26 cellular contexts compared by ENCODE assay signal in the genomic region with DNA sequence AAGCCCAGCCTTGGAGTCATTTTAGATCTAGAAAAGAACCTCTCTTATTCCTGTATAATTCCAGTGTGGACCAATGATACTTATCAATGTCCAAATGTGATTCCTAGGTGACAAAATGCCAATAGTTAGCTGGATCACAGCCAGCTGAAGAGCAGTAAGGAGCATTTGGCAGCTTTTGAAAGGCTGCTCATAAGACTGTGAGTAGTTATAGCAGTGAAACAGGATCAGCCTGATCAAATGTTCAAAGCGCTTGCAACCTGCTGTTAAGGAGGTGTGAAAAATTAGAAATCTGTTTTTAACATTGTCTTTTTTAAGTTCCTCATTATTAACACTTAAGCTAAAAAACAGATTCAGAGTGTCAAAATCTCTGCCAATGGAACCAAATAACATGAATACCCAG.
"Had no signal": no experiment of that assay in that cellular context is flagged by ENCODE, and none has a peak within 500 bp of the region (broad histone marks: within the 10 kb centered on the region; RNA-seq: fewer than 3 reads in every experiment).

No MANE protein-coding gene starts in this region.

- H3K9me3 ChIP-seq: ascending aorta, colonic mucosa, Peyer's patch, SJSA1, SK-N-SH had no signal

- H3K9me2 ChIP-seq: SK-N-SH had no signal

- H3K4me2 ChIP-seq: SK-N-SH had no signal

- H3K4me1 ChIP-seq: colonic mucosa, Peyer's patch, SJSA1 had no signal

- ATAC-seq: activated CD8-positive, alpha-beta T cell treated with anti-CD3 and anti-CD28 coated beads for 36 hours; activated T-cell treated with anti-CD3 and anti-CD28 coated beads, Interleukin-2, amount 50 U/mL, for 72 hours; activated T-helper 17 cell treated with anti-CD3 and anti-CD28 coated beads, Interleukin-2, amount 50 U/mL, for 72 hours; K562; PC-3 had no signal

- H3K27ac ChIP-seq: ascending aorta, cardiac muscle cell, colonic mucosa, Peyer's patch, SJSA1 had no signal

- H3K36me3 ChIP-seq: ascending aorta, cardiac muscle cell, colonic mucosa, Peyer's patch, SJSA1 had no signal

- H3K4me3 ChIP-seq: ascending aorta, cardiac muscle cell, colonic mucosa, K562, Peyer's patch, SJSA1 had no signal

- DNase-seq: activated CD4-positive, alpha-beta T cell treated with anti-CD3 and anti-CD28 coated beads, Interleukin-2, amount 10 ng/mL, durations not matched to agents 24 days and 14 days; activated CD4-positive, alpha-beta T cell treated with anti-CD3 and anti-CD28 coated beads, Interleukin-2, amount 50 U/mL, for 4 hours; activated CD8-positive, alpha-beta T cell treated with anti-CD3 and anti-CD28 coated beads for 36 hours; activated effector memory CD4-positive, alpha-beta T cell treated with anti-CD3 and anti-CD28 coated beads, Interleukin-2, amount 50 U/mL, for 16 hours; activated naive CD4-positive, alpha-beta T cell; activated naive CD4-positive, alpha-beta T cell treated with anti-CD3 and anti-CD28 coated beads, Interleukin-2, amount 50 U/mL, for 16 hours; activated naive CD8-positive, alpha-beta T cell treated with anti-CD3 and anti-CD28 coated beads for 36 hours; activated T-cell treated with anti-CD3 and anti-CD28 coated beads, Interleukin-2, amount 50 U/mL, for 1 hour; activated T-cell treated with anti-CD3 and anti-CD28 coated beads, Interleukin-2, amount 50 U/mL, for 72 hours; colonic mucosa; NCI-H1105; NCI-H1417 treated with DMSO at 0.1 percent for 48 hours; NCI-H187 treated with DMSO at 0.1 percent for 48 hours; NCI-H510A treated with DMSO at 0.1 percent for 48 hours; NCI-H748 treated with DMSO at 0.1 percent for 48 hours; NK-92 treated with Interleukin-12 subunit alpha and Interleukin-12 subunit beta, amount 100 ng/mL, for 24 hours; PC-3; Peyer's patch; RPMI8226; SHP77 treated with DMSO at 0.1 percent for 48 hours; SK-N-SH had no signal

- H3K9ac ChIP-seq: SK-N-SH had no signal

- H3K27me3 ChIP-seq: ascending aorta, cardiac muscle cell, colonic mucosa, Peyer's patch, SJSA1 had no signal
